Comparison of ENCODE assay signal across 12 cellular contexts in genomic region chr2:209696836-209697711, GRCh38.
DNase-seq lines count a peak whose midpoint lies in the region; ATAC-seq and TF ChIP-seq lines count a peak whose summit lies in the region.
"Had no signal": no experiment of that assay in that cellular context is flagged by ENCODE, and none has a peak within 500 bp of the region (broad histone marks: within the 10 kb centered on the region; RNA-seq: fewer than 3 reads in every experiment).

No MANE protein-coding gene starts in this region.

- H4K20me1 ChIP-seq in Karpas-422 (ENCODE audit: insufficient read depth, low read depth, low read length): no peaks in the 10 kb centered on the region
- no peaks in the 10 kb centered on the region for H4K20me1 ChIP-seq in mammary epithelial cell (ENCODE audit: insufficient read depth, low read length)
- H4K20me1 ChIP-seq: BLaER1 had no signal

- H3K4me1 Mint-ChIP-seq in chondrocyte (ENCODE audit: low read depth): no peaks in the 10 kb centered on the region

- BruUV-seq in mammary epithelial cell (replicated peaks; lab: Mats Ljungman, UMichigan): no TSS peak

- no peak overlapping the region for H3K4me3 Mint-ChIP-seq in chondrocyte (ENCODE audit: unreplicated experiment)

- H3K27ac Mint-ChIP-seq in chondrocyte (ENCODE audit: unreplicated experiment): no peak overlapping the region

- peaks cover 3% of the 10 kb centered on the region for H3K36me3 Mint-ChIP-seq in chondrocyte (ENCODE audit: low read depth)

- H3K79me2 ChIP-seq in Karpas-422 (ENCODE audit: low read length) (no peaks in the 10 kb centered on the region), mammary epithelial cell (ENCODE audit: insufficient read depth, low read length) (no peaks in the 10 kb centered on the region)

- H3K9me3 ChIP-seq in Karpas-422 (ENCODE audit: low read length): no peaks in the 10 kb centered on the region
- H3K9me3 ChIP-seq in mammary epithelial cell (replicated peaks; ENCODE audit: insufficient read depth, low read length): no peaks in the 10 kb centered on the region
- H3K9me3 ChIP-seq: BLaER1, breast epithelium had no signal

- dilution Hi-C loops in mammary epithelial cell (cut with HindIII; ENCODE audit: low sequenced_read_pairs): no loop called here

- WGBS in mammary epithelial cell (ENCODE audit: low coverage, missing lambda C conversion rate): 87% methylated on average over 8 of the region's 8 CpGs

- H3K27ac ChIP-seq in Karpas-422 (ENCODE audit: low read length) (no peak overlapping the region), mammary epithelial cell (ENCODE audit: insufficient read depth, low read depth, low read length) (no peak overlapping the region)
- H3K27ac ChIP-seq: BLaER1, breast epithelium had no signal

- peaks cover 9% of the 10 kb centered on the region for H3K9me3 Mint-ChIP-seq in chondrocyte (ENCODE audit: low read depth)

- no peaks in the 10 kb centered on the region for H3K9me2 ChIP-seq in Karpas-422 (replicated peaks; ENCODE audit: insufficient read depth, low read length)

- H3K4me3 ChIP-seq in GM06990 (replicated peaks; ENCODE audit: low read depth, low read length): peak overlapping the region; percentile 16; the same call in 1 of the 2 replicates
- H3K4me3 ChIP-seq in Karpas-422 (ENCODE audit: low read length): no peak overlapping the region
- no peak overlapping the region for H3K4me3 ChIP-seq in mammary epithelial cell (replicated peaks in 1 of 3; ENCODE audit: insufficient read depth in 1 of 3, low read depth in 2 of 3, low read length in 3 of 3)
- H3K4me3 ChIP-seq: BLaER1, breast epithelium, smooth muscle cell had no signal

- H2AFZ ChIP-seq in Karpas-422 (ENCODE audit: low read length): no peak overlapping the region
- no peak overlapping the region for H2AFZ ChIP-seq in mammary epithelial cell (ENCODE audit: low read depth, low read length)

- CTCF ChIA-PET in mammary epithelial cell (lab: Charles Lee; ENCODE audit: low non-redundant PET): no interaction called here

- no peak for TF ChIP-seq CTCF in GM06990 (IDR thresholded peaks at IDR 0.05; ENCODE audit: insufficient read depth, low read length, poor library complexity, severe bottlenecking)
- TF ChIP-seq CTCF in chondrocyte (IDR thresholded peaks at IDR 0.05): no peak
- TF ChIP-seq CTCF in mammary epithelial cell (conservative IDR thresholded peaks at IDR 0.05 in 1 of 2, IDR thresholded peaks at IDR 0.05 in 1 of 2; ENCODE audit: extremely low read depth in 1 of 2, insufficient read depth in 1 of 2, low read depth in 1 of 2, low read length in 2 of 2): no peak

- intact Hi-C loops in mammary epithelial cell (cut with micrococcal nuclease): no loop called here

- ATAC-seq in GM19328 (IDR thresholded peaks at IDR 0.05; ENCODE audit: unreplicated experiment) (peak; percentile 50), HG02870 (IDR thresholded peaks at IDR 0.05; ENCODE audit: unreplicated experiment) (peak; percentile 77)

- H3K9ac ChIP-seq in Karpas-422 (ENCODE audit: low read length): no peak overlapping the region
- H3K9ac ChIP-seq in mammary epithelial cell (ENCODE audit: insufficient read depth, low read length): no peak overlapping the region
- H3K9ac ChIP-seq: BLaER1 had no signal

- peaks cover 2% of the 10 kb centered on the region for H3K27me3 Mint-ChIP-seq in chondrocyte (ENCODE audit: low read depth)

- H3K36me3 ChIP-seq in GM06990 (ENCODE audit: control insufficient read depth, insufficient read depth, low read length) (no peaks in the 10 kb centered on the region), Karpas-422 (ENCODE audit: insufficient read depth, low read length) (no peaks in the 10 kb centered on the region), mammary epithelial cell (ENCODE audit: insufficient read depth, low read length) (no peaks in the 10 kb centered on the region)
- H3K36me3 ChIP-seq: breast epithelium had no signal

- H3K4me2 ChIP-seq in Karpas-422 (ENCODE audit: low read depth, low read length, poor library complexity, severe bottlenecking) (no peak overlapping the region), mammary epithelial cell (ENCODE audit: insufficient read depth, low read depth, low read length) (no peak overlapping the region)
- H3K4me2 ChIP-seq: BLaER1, smooth muscle cell had no signal

- in situ Hi-C loops in mammary epithelial cell (cut with MboI; ENCODE audit: low sequenced_read_pairs in 2 of 2): no loop called here

- DNase-seq in GM06990 (ENCODE audit: extremely low read depth, insufficient read length): peak; percentile 28
- DNase-seq in Karpas-422: peak; percentile 25
- no peak for DNase-seq in chondrocyte (ENCODE audit: low spot score)
- DNase-seq in NCI-H2029 (lab: John Stamatoyannopoulos, UW): no peak
- DNase-seq in mammary epithelial cell: no peak
- DNase-seq in central memory CD4-positive, alpha-beta T cell: no peak
- DNase-seq: stimulated activated naive CD4-positive, alpha-beta T cell treated with Interleukin-2 at 50 U/mL for 16 hours had no signal

- H3K27me3 ChIP-seq in GM06990 (replicated peaks; ENCODE audit: control insufficient read depth, insufficient read depth, low read length): no peaks in the 10 kb centered on the region
- H3K27me3 ChIP-seq in Karpas-422 (ENCODE audit: low read length): no peaks in the 10 kb centered on the region
- no peaks in the 10 kb centered on the region for H3K27me3 ChIP-seq in mammary epithelial cell (ENCODE audit: insufficient read depth, low read length)
- H3K27me3 ChIP-seq: BLaER1, breast epithelium had no signal

- H3K4me1 ChIP-seq in Karpas-422 (ENCODE audit: low read length) (no peaks in the 10 kb centered on the region), mammary epithelial cell (ENCODE audit: insufficient read depth, low read length) (no peaks in the 10 kb centered on the region)
- H3K4me1 ChIP-seq: BLaER1, breast epithelium had no signal

Comparison
In these comparisons a context has a peak if more than half of its experiments do, and no peak if none do; other contexts are left out.
1. DNase-seq: peak in GM06990 (single experiment) and Karpas-422 (single experiment); none in chondrocyte (single experiment), NCI-H2029 (single experiment), mammary epithelial cell (single experiment) and central memory CD4-positive, alpha-beta T cell (single experiment).